ENCODE assay signal across 1 cellular context in the genomic region with DNA sequence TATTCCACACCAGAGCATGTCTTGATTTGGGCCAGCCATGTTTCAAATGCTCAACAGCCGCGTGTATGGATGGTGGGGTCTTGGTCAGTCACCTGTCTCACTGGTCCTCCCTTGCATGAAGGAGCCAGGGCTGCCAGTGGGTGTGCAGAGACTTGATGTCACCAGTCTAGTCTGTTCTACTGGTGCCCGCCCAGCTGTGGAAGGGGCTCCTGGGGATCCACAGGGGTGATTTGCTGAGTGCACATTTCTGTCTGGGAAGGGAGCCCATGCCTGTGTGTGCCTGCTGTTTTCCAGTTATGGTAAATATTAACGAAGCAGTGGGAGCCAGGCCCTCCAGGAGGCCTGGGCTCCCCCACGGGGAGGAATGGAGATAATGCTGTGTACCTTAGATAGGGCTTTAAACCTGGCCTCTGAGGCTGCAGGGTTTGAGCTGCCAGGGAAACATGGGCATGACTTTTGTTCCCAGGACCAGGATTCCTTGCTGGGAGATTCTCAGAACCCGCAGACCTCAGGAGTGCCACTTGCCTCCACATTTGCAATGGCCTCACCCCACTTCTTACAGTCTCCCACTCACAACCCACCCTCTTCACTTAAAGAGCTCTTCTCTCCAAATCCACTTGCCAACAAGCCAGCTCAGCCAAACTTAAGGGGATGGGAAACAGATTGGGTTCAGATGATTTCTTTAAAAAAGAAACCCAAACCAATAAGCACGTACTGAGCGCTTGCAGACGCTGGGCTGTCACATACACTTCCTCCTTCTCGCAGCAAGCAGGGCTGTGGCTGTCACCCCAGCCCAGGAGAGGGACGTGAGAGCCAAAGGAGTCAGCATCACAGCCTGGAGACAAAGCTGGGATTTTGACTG.
TF ChIP-seq lines count a peak whose summit lies in the region.

No MANE protein-coding gene starts in this region.

TF ChIP-seq in HepG2, 621 proteins besides CTCF, POLR2A, EP300 and RAD21 (continued from another document and continues in another):
- TF ChIP-seq, protein P1, sequence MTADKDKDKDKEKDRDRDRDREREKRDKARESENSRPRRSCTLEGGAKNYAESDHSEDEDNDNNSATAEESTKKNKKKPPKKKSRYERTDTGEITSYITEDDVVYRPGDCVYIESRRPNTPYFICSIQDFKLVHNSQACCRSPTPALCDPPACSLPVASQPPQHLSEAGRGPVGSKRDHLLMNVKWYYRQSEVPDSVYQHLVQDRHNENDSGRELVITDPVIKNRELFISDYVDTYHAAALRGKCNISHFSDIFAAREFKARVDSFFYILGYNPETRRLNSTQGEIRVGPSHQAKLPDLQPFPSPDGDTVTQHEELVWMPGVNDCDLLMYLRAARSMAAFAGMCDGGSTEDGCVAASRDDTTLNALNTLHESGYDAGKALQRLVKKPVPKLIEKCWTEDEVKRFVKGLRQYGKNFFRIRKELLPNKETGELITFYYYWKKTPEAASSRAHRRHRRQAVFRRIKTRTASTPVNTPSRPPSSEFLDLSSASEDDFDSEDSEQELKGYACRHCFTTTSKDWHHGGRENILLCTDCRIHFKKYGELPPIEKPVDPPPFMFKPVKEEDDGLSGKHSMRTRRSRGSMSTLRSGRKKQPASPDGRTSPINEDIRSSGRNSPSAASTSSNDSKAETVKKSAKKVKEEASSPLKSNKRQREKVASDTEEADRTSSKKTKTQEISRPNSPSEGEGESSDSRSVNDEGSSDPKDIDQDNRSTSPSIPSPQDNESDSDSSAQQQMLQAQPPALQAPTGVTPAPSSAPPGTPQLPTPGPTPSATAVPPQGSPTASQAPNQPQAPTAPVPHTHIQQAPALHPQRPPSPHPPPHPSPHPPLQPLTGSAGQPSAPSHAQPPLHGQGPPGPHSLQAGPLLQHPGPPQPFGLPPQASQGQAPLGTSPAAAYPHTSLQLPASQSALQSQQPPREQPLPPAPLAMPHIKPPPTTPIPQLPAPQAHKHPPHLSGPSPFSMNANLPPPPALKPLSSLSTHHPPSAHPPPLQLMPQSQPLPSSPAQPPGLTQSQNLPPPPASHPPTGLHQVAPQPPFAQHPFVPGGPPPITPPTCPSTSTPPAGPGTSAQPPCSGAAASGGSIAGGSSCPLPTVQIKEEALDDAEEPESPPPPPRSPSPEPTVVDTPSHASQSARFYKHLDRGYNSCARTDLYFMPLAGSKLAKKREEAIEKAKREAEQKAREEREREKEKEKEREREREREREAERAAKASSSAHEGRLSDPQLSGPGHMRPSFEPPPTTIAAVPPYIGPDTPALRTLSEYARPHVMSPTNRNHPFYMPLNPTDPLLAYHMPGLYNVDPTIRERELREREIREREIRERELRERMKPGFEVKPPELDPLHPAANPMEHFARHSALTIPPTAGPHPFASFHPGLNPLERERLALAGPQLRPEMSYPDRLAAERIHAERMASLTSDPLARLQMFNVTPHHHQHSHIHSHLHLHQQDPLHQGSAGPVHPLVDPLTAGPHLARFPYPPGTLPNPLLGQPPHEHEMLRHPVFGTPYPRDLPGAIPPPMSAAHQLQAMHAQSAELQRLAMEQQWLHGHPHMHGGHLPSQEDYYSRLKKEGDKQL (CRISPR knock-in tag; IDR thresholded peaks at IDR 0.05; ENCODE audit: low read depth), result peak; percentile 41; the same call in 1 of the 2 replicates
- TF ChIP-seq, protein P2, sequence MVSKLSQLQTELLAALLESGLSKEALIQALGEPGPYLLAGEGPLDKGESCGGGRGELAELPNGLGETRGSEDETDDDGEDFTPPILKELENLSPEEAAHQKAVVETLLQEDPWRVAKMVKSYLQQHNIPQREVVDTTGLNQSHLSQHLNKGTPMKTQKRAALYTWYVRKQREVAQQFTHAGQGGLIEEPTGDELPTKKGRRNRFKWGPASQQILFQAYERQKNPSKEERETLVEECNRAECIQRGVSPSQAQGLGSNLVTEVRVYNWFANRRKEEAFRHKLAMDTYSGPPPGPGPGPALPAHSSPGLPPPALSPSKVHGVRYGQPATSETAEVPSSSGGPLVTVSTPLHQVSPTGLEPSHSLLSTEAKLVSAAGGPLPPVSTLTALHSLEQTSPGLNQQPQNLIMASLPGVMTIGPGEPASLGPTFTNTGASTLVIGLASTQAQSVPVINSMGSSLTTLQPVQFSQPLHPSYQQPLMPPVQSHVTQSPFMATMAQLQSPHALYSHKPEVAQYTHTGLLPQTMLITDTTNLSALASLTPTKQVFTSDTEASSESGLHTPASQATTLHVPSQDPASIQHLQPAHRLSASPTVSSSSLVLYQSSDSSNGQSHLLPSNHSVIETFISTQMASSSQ (IDR thresholded peaks at IDR 0.05; ENCODE audit: low read depth), result peak; percentile 87
- TF ChIP-seq, protein P2 (CRISPR knock-in tag; IDR thresholded peaks at IDR 0.05; ENCODE audit: borderline replicate concordance), result peak; percentile 73; the same call in 1 of the 2 replicates
- TF ChIP-seq ZNF17 (CRISPR knock-in tag; IDR thresholded peaks at IDR 0.05) (no peak), STAT5B (CRISPR knock-in tag; IDR thresholded peaks at IDR 0.05) (no peak), CREM (IDR thresholded peaks at IDR 0.05) (0 out of 2 replicates have a peak, but pooled peaks have one; percentile 22), CREM (CRISPR knock-in tag; IDR thresholded peaks at IDR 0.05) (no peak), ZSCAN31 (CRISPR knock-in tag; IDR thresholded peaks at IDR 0.05; ENCODE audit: low read depth) (peak; percentile 48; the same call in 1 of the 2 replicates), MAZ (IDR thresholded peaks at IDR 0.05; ENCODE audit: borderline replicate concordance, low read depth, low read length) (no peak), MAZ (CRISPR knock-in tag; IDR thresholded peaks at IDR 0.05; ENCODE audit: low read depth) (no peak), DPF2 (CRISPR knock-in tag; IDR thresholded peaks at IDR 0.05; ENCODE audit: borderline replicate concordance, low read depth) (no peak; the same call in 1 of the 2 replicates), NKX3-1 (CRISPR knock-in tag; IDR thresholded peaks at IDR 0.05) (no peak), ZNF83 (CRISPR knock-in tag; IDR thresholded peaks at IDR 0.05; ENCODE audit: borderline replicate concordance) (no peak), ARNT (IDR thresholded peaks at IDR 0.05) (no peak), PHF20 (CRISPR knock-in tag; IDR thresholded peaks at IDR 0.05) (no peak), ATM (IDR thresholded peaks at IDR 0.05; ENCODE audit: borderline replicate concordance) (no peak), SUZ12 (IDR thresholded peaks at IDR 0.05; ENCODE audit: low read depth, low read length) (no peak), KLF15 (CRISPR knock-in tag; IDR thresholded peaks at IDR 0.05; ENCODE audit: borderline replicate concordance) (no peak), GATA4 (IDR thresholded peaks at IDR 0.05; ENCODE audit: borderline replicate concordance, low read depth) (peak; percentile 90; the same call in 1 of the 2 replicates), ZNF746 (CRISPR knock-in tag; IDR thresholded peaks at IDR 0.05) (peak; percentile 56; the same call in 1 of the 2 replicates), CENPT (CRISPR knock-in tag; IDR thresholded peaks at IDR 0.05; ENCODE audit: low read depth) (no peak), ZNF543 (CRISPR knock-in tag; IDR thresholded peaks at IDR 0.05) (no peak), GATAD1 (CRISPR knock-in tag; IDR thresholded peaks at IDR 0.05) (no peak), ZNF761 (CRISPR knock-in tag; conservative IDR thresholded peaks at IDR 0.05) (no peak), ARID2 (CRISPR knock-in tag; IDR thresholded peaks at IDR 0.05; ENCODE audit: borderline replicate concordance) (no peak), SMAD1 (CRISPR knock-in tag; IDR thresholded peaks at IDR 0.05; ENCODE audit: borderline replicate concordance, low read depth) (no peak), NFE2L1 (CRISPR knock-in tag; IDR thresholded peaks at IDR 0.05; ENCODE audit: borderline replicate concordance) (no peak), MAFK (conservative IDR thresholded peaks at IDR 0.05 in 1 of 2, IDR thresholded peaks at IDR 0.05 in 1 of 2; ENCODE audit: low read length in 2 of 2) (peak; percentile 90 to 97), NFATC3 (CRISPR knock-in tag; IDR thresholded peaks at IDR 0.05) (no peak), NCOA5 (CRISPR knock-in tag; IDR thresholded peaks at IDR 0.05) (no peak), ETV5 (CRISPR knock-in tag; IDR thresholded peaks at IDR 0.05; ENCODE audit: borderline replicate concordance) (peak; percentile 46)
- TF ChIP-seq, protein P3, sequence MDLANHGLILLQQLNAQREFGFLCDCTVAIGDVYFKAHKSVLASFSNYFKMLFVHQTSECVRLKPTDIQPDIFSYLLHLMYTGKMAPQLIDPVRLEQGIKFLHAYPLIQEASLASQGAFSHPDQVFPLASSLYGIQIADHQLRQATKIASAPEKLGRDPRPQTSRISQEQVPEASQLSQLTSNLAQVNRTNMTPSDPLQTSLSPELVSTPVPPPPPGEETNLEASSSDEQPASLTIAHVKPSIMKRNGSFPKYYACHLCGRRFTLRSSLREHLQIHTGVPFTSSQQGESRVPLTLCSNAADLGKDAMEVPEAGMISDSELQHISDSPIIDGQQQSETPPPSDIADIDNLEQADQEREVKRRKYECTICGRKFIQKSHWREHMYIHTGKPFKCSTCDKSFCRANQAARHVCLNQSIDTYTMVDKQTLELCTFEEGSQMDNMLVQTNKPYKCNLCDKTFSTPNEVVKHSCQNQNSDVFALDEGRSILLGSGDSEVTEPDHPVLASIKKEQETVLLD (CRISPR knock-in tag; IDR thresholded peaks at IDR 0.05; ENCODE audit: low read depth), result no peak
- TF ChIP-seq, protein P4, sequence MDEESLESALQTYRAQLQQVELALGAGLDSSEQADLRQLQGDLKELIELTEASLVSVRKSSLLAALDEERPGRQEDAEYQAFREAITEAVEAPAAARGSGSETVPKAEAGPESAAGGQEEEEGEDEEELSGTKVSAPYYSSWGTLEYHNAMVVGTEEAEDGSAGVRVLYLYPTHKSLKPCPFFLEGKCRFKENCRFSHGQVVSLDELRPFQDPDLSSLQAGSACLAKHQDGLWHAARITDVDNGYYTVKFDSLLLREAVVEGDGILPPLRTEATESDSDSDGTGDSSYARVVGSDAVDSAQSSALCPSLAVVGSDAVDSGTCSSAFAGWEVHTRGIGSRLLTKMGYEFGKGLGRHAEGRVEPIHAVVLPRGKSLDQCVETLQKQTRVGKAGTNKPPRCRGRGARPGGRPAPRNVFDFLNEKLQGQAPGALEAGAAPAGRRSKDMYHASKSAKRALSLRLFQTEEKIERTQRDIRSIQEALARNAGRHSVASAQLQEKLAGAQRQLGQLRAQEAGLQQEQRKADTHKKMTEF (CRISPR knock-in tag; IDR thresholded peaks at IDR 0.05), result peak; percentile 52; the same call in 1 of the 2 replicates
- TF ChIP-seq, protein P5, sequence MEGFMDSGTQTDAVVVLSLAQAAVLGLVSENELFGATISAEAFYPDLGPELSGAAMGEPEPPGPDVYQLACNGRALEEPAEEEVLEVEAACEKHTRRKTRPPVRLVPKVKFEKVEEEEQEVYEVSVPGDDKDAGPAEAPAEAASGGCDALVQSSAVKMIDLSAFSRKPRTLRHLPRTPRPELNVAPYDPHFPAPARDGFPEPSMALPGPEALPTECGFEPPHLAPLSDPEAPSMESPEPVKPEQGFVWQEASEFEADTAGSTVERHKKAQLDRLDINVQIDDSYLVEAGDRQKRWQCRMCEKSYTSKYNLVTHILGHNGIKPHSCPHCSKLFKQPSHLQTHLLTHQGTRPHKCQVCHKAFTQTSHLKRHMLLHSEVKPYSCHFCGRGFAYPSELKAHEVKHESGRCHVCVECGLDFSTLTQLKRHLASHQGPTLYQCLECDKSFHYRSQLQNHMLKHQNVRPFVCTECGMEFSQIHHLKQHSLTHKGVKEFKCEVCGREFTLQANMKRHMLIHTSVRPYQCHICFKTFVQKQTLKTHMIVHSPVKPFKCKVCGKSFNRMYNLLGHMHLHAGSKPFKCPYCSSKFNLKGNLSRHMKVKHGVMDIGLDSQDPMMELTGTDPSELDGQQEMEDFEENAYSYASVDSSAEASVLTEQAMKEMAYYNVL (CRISPR knock-in tag; IDR thresholded peaks at IDR 0.05; ENCODE audit: borderline replicate concordance), result no peak
- TF ChIP-seq, protein P6, sequence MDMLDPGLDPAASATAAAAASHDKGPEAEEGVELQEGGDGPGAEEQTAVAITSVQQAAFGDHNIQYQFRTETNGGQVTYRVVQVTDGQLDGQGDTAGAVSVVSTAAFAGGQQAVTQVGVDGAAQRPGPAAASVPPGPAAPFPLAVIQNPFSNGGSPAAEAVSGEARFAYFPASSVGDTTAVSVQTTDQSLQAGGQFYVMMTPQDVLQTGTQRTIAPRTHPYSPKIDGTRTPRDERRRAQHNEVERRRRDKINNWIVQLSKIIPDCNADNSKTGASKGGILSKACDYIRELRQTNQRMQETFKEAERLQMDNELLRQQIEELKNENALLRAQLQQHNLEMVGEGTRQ (IDR thresholded peaks at IDR 0.05; ENCODE audit: low read depth, low read length), result no peak
- TF ChIP-seq, protein P6 (CRISPR knock-in tag; IDR thresholded peaks at IDR 0.05; ENCODE audit: borderline replicate concordance), result no peak
- TF ChIP-seq, protein P7, sequence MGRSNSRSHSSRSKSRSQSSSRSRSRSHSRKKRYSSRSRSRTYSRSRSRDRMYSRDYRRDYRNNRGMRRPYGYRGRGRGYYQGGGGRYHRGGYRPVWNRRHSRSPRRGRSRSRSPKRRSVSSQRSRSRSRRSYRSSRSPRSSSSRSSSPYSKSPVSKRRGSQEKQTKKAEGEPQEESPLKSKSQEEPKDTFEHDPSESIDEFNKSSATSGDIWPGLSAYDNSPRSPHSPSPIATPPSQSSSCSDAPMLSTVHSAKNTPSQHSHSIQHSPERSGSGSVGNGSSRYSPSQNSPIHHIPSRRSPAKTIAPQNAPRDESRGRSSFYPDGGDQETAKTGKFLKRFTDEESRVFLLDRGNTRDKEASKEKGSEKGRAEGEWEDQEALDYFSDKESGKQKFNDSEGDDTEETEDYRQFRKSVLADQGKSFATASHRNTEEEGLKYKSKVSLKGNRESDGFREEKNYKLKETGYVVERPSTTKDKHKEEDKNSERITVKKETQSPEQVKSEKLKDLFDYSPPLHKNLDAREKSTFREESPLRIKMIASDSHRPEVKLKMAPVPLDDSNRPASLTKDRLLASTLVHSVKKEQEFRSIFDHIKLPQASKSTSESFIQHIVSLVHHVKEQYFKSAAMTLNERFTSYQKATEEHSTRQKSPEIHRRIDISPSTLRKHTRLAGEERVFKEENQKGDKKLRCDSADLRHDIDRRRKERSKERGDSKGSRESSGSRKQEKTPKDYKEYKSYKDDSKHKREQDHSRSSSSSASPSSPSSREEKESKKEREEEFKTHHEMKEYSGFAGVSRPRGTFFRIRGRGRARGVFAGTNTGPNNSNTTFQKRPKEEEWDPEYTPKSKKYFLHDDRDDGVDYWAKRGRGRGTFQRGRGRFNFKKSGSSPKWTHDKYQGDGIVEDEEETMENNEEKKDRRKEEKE (IDR thresholded peaks at IDR 0.05), result no peak
